ENCODE assay signal across 1 cellular context in the genomic region with DNA sequence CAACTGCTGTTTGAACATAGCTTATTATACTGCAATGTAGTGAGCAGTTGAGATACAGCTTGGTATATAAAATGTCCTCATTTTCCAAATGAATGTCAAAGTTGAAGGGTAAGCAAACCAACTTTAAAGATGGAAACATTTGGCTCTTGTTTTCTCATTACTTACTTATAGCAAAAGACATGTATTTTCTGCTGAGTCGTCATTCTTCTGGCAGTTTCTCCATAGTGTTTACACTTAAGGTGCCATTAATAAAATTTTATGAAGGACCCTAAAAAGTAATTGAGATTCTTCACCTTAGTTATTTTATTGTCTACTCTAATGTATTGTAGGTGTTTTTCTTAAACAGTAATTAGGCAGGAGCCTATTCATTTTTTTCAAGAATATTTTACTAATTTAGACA.
A peak's percentile ranks its signal among the peaks of the same experiment; 100 is the strongest.
TF ChIP-seq lines count a peak whose summit lies in the region.

No MANE protein-coding gene starts in this region.

TF ChIP-seq in K562, 482 proteins besides CTCF, POLR2A, EP300 and RAD21 (continued from another document):
- TF ChIP-seq, protein P1, sequence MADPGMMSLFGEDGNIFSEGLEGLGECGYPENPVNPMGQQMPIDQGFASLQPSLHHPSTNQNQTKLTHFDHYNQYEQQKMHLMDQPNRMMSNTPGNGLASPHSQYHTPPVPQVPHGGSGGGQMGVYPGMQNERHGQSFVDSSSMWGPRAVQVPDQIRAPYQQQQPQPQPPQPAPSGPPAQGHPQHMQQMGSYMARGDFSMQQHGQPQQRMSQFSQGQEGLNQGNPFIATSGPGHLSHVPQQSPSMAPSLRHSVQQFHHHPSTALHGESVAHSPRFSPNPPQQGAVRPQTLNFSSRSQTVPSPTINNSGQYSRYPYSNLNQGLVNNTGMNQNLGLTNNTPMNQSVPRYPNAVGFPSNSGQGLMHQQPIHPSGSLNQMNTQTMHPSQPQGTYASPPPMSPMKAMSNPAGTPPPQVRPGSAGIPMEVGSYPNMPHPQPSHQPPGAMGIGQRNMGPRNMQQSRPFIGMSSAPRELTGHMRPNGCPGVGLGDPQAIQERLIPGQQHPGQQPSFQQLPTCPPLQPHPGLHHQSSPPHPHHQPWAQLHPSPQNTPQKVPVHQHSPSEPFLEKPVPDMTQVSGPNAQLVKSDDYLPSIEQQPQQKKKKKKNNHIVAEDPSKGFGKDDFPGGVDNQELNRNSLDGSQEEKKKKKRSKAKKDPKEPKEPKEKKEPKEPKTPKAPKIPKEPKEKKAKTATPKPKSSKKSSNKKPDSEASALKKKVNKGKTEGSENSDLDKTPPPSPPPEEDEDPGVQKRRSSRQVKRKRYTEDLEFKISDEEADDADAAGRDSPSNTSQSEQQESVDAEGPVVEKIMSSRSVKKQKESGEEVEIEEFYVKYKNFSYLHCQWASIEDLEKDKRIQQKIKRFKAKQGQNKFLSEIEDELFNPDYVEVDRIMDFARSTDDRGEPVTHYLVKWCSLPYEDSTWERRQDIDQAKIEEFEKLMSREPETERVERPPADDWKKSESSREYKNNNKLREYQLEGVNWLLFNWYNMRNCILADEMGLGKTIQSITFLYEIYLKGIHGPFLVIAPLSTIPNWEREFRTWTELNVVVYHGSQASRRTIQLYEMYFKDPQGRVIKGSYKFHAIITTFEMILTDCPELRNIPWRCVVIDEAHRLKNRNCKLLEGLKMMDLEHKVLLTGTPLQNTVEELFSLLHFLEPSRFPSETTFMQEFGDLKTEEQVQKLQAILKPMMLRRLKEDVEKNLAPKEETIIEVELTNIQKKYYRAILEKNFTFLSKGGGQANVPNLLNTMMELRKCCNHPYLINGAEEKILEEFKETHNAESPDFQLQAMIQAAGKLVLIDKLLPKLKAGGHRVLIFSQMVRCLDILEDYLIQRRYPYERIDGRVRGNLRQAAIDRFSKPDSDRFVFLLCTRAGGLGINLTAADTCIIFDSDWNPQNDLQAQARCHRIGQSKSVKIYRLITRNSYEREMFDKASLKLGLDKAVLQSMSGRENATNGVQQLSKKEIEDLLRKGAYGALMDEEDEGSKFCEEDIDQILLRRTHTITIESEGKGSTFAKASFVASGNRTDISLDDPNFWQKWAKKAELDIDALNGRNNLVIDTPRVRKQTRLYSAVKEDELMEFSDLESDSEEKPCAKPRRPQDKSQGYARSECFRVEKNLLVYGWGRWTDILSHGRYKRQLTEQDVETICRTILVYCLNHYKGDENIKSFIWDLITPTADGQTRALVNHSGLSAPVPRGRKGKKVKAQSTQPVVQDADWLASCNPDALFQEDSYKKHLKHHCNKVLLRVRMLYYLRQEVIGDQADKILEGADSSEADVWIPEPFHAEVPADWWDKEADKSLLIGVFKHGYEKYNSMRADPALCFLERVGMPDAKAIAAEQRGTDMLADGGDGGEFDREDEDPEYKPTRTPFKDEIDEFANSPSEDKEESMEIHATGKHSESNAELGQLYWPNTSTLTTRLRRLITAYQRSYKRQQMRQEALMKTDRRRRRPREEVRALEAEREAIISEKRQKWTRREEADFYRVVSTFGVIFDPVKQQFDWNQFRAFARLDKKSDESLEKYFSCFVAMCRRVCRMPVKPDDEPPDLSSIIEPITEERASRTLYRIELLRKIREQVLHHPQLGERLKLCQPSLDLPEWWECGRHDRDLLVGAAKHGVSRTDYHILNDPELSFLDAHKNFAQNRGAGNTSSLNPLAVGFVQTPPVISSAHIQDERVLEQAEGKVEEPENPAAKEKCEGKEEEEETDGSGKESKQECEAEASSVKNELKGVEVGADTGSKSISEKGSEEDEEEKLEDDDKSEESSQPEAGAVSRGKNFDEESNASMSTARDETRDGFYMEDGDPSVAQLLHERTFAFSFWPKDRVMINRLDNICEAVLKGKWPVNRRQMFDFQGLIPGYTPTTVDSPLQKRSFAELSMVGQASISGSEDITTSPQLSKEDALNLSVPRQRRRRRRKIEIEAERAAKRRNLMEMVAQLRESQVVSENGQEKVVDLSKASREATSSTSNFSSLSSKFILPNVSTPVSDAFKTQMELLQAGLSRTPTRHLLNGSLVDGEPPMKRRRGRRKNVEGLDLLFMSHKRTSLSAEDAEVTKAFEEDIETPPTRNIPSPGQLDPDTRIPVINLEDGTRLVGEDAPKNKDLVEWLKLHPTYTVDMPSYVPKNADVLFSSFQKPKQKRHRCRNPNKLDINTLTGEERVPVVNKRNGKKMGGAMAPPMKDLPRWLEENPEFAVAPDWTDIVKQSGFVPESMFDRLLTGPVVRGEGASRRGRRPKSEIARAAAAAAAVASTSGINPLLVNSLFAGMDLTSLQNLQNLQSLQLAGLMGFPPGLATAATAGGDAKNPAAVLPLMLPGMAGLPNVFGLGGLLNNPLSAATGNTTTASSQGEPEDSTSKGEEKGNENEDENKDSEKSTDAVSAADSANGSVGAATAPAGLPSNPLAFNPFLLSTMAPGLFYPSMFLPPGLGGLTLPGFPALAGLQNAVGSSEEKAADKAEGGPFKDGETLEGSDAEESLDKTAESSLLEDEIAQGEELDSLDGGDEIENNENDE (IDR thresholded peaks at IDR 0.05; ENCODE audit: low read depth, low read length), result no peak
- no peak for TF ChIP-seq NCOR1 (IDR thresholded peaks at IDR 0.05)
- TF ChIP-seq ZNF143 (CRISPR knock-in tag; IDR thresholded peaks at IDR 0.05), result no peak
- no peak for TF ChIP-seq CBFA2T2 (conservative IDR thresholded peaks at IDR 0.05)
- TF ChIP-seq SIRT6 (IDR thresholded peaks at IDR 0.05; ENCODE audit: low read depth, low read length), result no peak
- no peak for TF ChIP-seq PPARD (CRISPR knock-in tag; IDR thresholded peaks at IDR 0.05)
- TF ChIP-seq ZNF124 (CRISPR knock-in tag; IDR thresholded peaks at IDR 0.05), result no peak
- TF ChIP-seq GATA2 (CRISPR knock-in tag; IDR thresholded peaks at IDR 0.05), result no peak
- TF ChIP-seq, protein P2, sequence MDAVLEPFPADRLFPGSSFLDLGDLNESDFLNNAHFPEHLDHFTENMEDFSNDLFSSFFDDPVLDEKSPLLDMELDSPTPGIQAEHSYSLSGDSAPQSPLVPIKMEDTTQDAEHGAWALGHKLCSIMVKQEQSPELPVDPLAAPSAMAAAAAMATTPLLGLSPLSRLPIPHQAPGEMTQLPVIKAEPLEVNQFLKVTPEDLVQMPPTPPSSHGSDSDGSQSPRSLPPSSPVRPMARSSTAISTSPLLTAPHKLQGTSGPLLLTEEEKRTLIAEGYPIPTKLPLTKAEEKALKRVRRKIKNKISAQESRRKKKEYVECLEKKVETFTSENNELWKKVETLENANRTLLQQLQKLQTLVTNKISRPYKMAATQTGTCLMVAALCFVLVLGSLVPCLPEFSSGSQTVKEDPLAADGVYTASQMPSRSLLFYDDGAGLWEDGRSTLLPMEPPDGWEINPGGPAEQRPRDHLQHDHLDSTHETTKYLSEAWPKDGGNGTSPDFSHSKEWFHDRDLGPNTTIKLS (IDR thresholded peaks at IDR 0.05; ENCODE audit: borderline replicate concordance, low read depth), result no peak
- TF ChIP-seq MAFF (IDR thresholded peaks at IDR 0.05; ENCODE audit: low read length), result peak; percentile 74
